20 cellular contexts compared by ENCODE assay signal in the genomic region with DNA sequence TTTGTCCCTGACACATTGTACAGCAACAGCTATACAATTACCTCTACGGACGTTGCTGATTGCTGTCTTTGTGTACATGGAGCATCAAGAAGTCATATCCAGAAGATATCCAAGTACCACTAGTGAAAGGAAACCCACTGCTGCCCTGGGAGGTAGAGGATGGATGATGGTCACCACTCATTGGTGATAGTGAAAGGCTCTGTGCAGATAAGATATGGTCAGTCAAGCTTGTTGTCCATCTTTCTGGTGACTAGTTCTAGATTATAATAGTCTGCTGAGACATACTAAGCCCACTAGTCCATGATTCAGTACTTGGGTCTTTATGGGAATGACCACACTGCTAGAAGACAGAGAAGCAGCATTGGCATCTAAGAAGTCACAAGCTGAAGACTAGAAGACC. TPM values are rescaled to one million over a fixed set of nuclear protein-coding genes. Genes with fewer than 3 reads are reported as not detected.
DNase-seq lines count a peak whose midpoint lies in the region; ATAC-seq, FAIRE-seq and TF ChIP-seq lines count a peak whose summit lies in the region.
"Had no signal": no experiment of that assay in that cellular context is flagged by ENCODE, and none has a peak within 500 bp of the region (broad histone marks: within the 10 kb centered on the region; RNA-seq: fewer than 3 reads in every experiment).

No MANE protein-coding gene starts in this region.

- H2AK5ac ChIP-seq in mesendoderm (ENCODE audit: low read length), result no peak overlapping the region

- no peaks in the 10 kb centered on the region for H3K79me2 ChIP-seq in mesendoderm (ENCODE audit: control insufficient read depth, insufficient read depth, low read length)

- H3K4me3 ChIP-seq in rectal smooth muscle tissue (ENCODE audit: low read length) (no peak overlapping the region), mesendoderm (ENCODE audit: low read length) (no peak overlapping the region)
- H3K4me3 ChIP-seq: HAP-1 had no signal

- H3K27me3 ChIP-seq in rectal smooth muscle tissue (ENCODE audit: control insufficient read depth, insufficient read depth, low read length) (no peaks in the 10 kb centered on the region), mesendoderm (ENCODE audit: insufficient read depth, low read length, poor library complexity) (no peaks in the 10 kb centered on the region)

- no peak for ATAC-seq in activated naive CD8-positive, alpha-beta T cell treated with anti-CD3 and anti-CD28 coated beads, Interleukin-2, amount 50 U/mL, for 24 hours
- ATAC-seq in HG02938 (IDR thresholded peaks at IDR 0.05; ENCODE audit: unreplicated experiment), result no peak

- TF ChIP-seq CTCF in D721Med (IDR thresholded peaks at IDR 0.05; ENCODE audit: insufficient read depth, missing control alignments), result no peak

- no peak overlapping the region for H3K18ac ChIP-seq in mesendoderm (ENCODE audit: low read length)

- no peak overlapping the region for H2BK5ac ChIP-seq in mesendoderm (ENCODE audit: low read length)

- no peak overlapping the region for H4K8ac ChIP-seq in mesendoderm (ENCODE audit: low read depth, low read length)

- peaks cover 41% of the 10 kb centered on the region for H3K4me1 Mint-ChIP-seq in activated naive CD8-positive, alpha-beta T cell treated with anti-CD3 and anti-CD28 coated beads, Interleukin-2, amount 50 U/mL, for 24 hours
- H3K4me1 Mint-ChIP-seq in activated naive CD8-positive, alpha-beta T cell treated with anti-CD3 and anti-CD28 coated beads for 36 hours, result peaks cover 18% of the 10 kb centered on the region
- H3K4me1 Mint-ChIP-seq in dendritic cell treated with granulocyte-macrophage colony-stimulating factor and Interleukin-4, amounts not matched to agents 40 ng/mL and 50 ng/mL, for 4 days (ENCODE audit: low read depth), result peaks cover 63% of the 10 kb centered on the region

- H3K9me3 Mint-ChIP-seq in activated naive CD8-positive, alpha-beta T cell treated with anti-CD3 and anti-CD28 coated beads, Interleukin-2, amount 50 U/mL, for 24 hours, result no peaks in the 10 kb centered on the region
- H3K9me3 Mint-ChIP-seq in activated naive CD8-positive, alpha-beta T cell treated with anti-CD3 and anti-CD28 coated beads for 36 hours, result no peaks in the 10 kb centered on the region
- no peaks in the 10 kb centered on the region for H3K9me3 Mint-ChIP-seq in dendritic cell treated with granulocyte-macrophage colony-stimulating factor and Interleukin-4, amounts not matched to agents 40 ng/mL and 50 ng/mL, for 4 days
- H3K9me3 Mint-ChIP-seq: IgD-negative memory B cell had no signal

- no peak overlapping the region for H3K56ac ChIP-seq in mesendoderm (ENCODE audit: low read length)

- no peak for DNase-seq in activated naive CD8-positive, alpha-beta T cell treated with anti-CD3 and anti-CD28 coated beads, Interleukin-2, amount 50 U/mL, for 24 hours
- DNase-seq in activated naive CD8-positive, alpha-beta T cell treated with anti-CD3 and anti-CD28 coated beads for 36 hours, result no peak
- DNase-seq in D721Med (ENCODE audit: insufficient read length, low spot score), result no peak
- DNase-seq in activated T-cell treated with anti-CD3 and anti-CD28 coated beads, Interleukin-2, amount 50 U/mL, for 1 hour, result no peak
- no peak for DNase-seq in mesendoderm
- DNase-seq: 8988T; CD4-positive, CD25-positive, alpha-beta regulatory T cell; COR-L47; Kasumi-1; NCI-H1092 treated with DMSO at 0.1 percent for 48 hours; NCI-H146; NCI-H2029 treated with DMSO at 0.1 percent for 48 hours; NCI-H2171; NCI-H526 had no signal

- peak overlapping the region; percentile 4 for H3K27ac Mint-ChIP-seq in activated naive CD8-positive, alpha-beta T cell treated with anti-CD3 and anti-CD28 coated beads, Interleukin-2, amount 50 U/mL, for 24 hours
- no peak overlapping the region for H3K27ac Mint-ChIP-seq in activated naive CD8-positive, alpha-beta T cell treated with anti-CD3 and anti-CD28 coated beads for 36 hours
- H3K27ac Mint-ChIP-seq in dendritic cell treated with granulocyte-macrophage colony-stimulating factor and Interleukin-4, amounts not matched to agents 40 ng/mL and 50 ng/mL, for 4 days, result peak overlapping the region; percentile 85
- H3K27ac Mint-ChIP-seq: CD4-positive, CD25-positive, alpha-beta regulatory T cell; IgD-negative memory B cell had no signal

- no peak overlapping the region for H3K4ac ChIP-seq in mesendoderm (ENCODE audit: low read depth, low read length)

- no peaks in the 10 kb centered on the region for H3K79me1 ChIP-seq in mesendoderm (ENCODE audit: low read length)

- peak overlapping the region; percentile 11 for H3K27ac ChIP-seq in rectal smooth muscle tissue (ENCODE audit: low read depth, low read length)
- H3K27ac ChIP-seq in mesendoderm (ENCODE audit: low read depth, low read length), result no peak overlapping the region

- H2BK15ac ChIP-seq in mesendoderm (replicated peaks; ENCODE audit: low read depth), result no peak overlapping the region

- FAIRE-seq in D721Med (lab: Jason Lieb, UNC), result peak; percentile 11
- FAIRE-seq: G401.6 had no signal

- peaks cover 8% of the 10 kb centered on the region for H3K4me1 ChIP-seq in rectal smooth muscle tissue (ENCODE audit: control insufficient read depth, insufficient read depth, low read length)
- no peaks in the 10 kb centered on the region for H3K4me1 ChIP-seq in mesendoderm (ENCODE audit: control insufficient read depth, low read depth, low read length)

- H3K4me2 ChIP-seq in mesendoderm (ENCODE audit: low read length), result no peak overlapping the region

- intact Hi-C loops in dendritic cell treated with granulocyte-macrophage colony-stimulating factor and Interleukin-4, amounts not matched to agents 40 ng/mL and 50 ng/mL, for 4 days (cut with micrococcal nuclease), result no loop called here

- peaks cover 3% of the 10 kb centered on the region for H3K27me3 Mint-ChIP-seq in activated naive CD8-positive, alpha-beta T cell treated with anti-CD3 and anti-CD28 coated beads, Interleukin-2, amount 50 U/mL, for 24 hours
- H3K27me3 Mint-ChIP-seq in activated naive CD8-positive, alpha-beta T cell treated with anti-CD3 and anti-CD28 coated beads for 36 hours, result peaks cover 3% of the 10 kb centered on the region
- no peaks in the 10 kb centered on the region for H3K27me3 Mint-ChIP-seq in dendritic cell treated with granulocyte-macrophage colony-stimulating factor and Interleukin-4, amounts not matched to agents 40 ng/mL and 50 ng/mL, for 4 days
- H3K27me3 Mint-ChIP-seq: CD4-positive, CD25-positive, alpha-beta regulatory T cell; IgD-negative memory B cell had no signal

- no peak overlapping the region for H4K5ac ChIP-seq in mesendoderm (ENCODE audit: low read length)

- WGBS in mesendoderm (ENCODE audit: extremely low coverage, insufficient coverage, low lambda C conversion rate), result no CpG with 5 or more reads among the region's 2 CpGs

- H3K36me3 ChIP-seq in rectal smooth muscle tissue (ENCODE audit: control insufficient read depth, insufficient read depth, low read length) (no peaks in the 10 kb centered on the region), mesendoderm (ENCODE audit: control insufficient read depth, insufficient read depth, low read length) (no peaks in the 10 kb centered on the region)
- H3K36me3 ChIP-seq: HAP-1 had no signal

- no peak overlapping the region for H2BK120ac ChIP-seq in mesendoderm (ENCODE audit: low read depth, low read length)

- no peak overlapping the region for H3K4me3 Mint-ChIP-seq in activated naive CD8-positive, alpha-beta T cell treated with anti-CD3 and anti-CD28 coated beads, Interleukin-2, amount 50 U/mL, for 24 hours
- H3K4me3 Mint-ChIP-seq in activated naive CD8-positive, alpha-beta T cell treated with anti-CD3 and anti-CD28 coated beads for 36 hours, result no peak overlapping the region
- H3K4me3 Mint-ChIP-seq in dendritic cell treated with granulocyte-macrophage colony-stimulating factor and Interleukin-4, amounts not matched to agents 40 ng/mL and 50 ng/mL, for 4 days, result peak overlapping the region; percentile 15
- H3K4me3 Mint-ChIP-seq: CD4-positive, CD25-positive, alpha-beta regulatory T cell; IgD-negative memory B cell had no signal

- H3K36me3 Mint-ChIP-seq in activated naive CD8-positive, alpha-beta T cell treated with anti-CD3 and anti-CD28 coated beads, Interleukin-2, amount 50 U/mL, for 24 hours (ENCODE audit: low read depth), result peaks cover 11% of the 10 kb centered on the region
- H3K36me3 Mint-ChIP-seq in activated naive CD8-positive, alpha-beta T cell treated with anti-CD3 and anti-CD28 coated beads for 36 hours, result peaks cover 2% of the 10 kb centered on the region
- no peaks in the 10 kb centered on the region for H3K36me3 Mint-ChIP-seq in dendritic cell treated with granulocyte-macrophage colony-stimulating factor and Interleukin-4, amounts not matched to agents 40 ng/mL and 50 ng/mL, for 4 days (ENCODE audit: low read depth)
- H3K36me3 Mint-ChIP-seq: IgD-negative memory B cell had no signal

- H3K23ac ChIP-seq in mesendoderm (ENCODE audit: low read length), result no peak overlapping the region

- no peak overlapping the region for H3K9ac ChIP-seq in rectal smooth muscle tissue (ENCODE audit: low read length)
- H3K9ac ChIP-seq in mesendoderm (ENCODE audit: low read length), result no peak overlapping the region

RNA-seq across cellular contexts. Expression of gene NIBAN1, which starts 30.3 kb away (rescaled TPM):
- 1 to 10 TPM; 7.9 to 8.1 TPM for total RNA-seq in activated naive CD8-positive, alpha-beta T cell treated with anti-CD3 and anti-CD28 coated beads for 36 hours
- polyA plus RNA-seq in mesendoderm (2013, experiment 1 of 2), result 5.1 TPM
- 5.5 TPM for polyA plus RNA-seq in mesendoderm (2013, experiment 2 of 2)
